23 cellular contexts compared by ENCODE assay signal in genomic region chr19:5098646-5099045, GRCh38.
A peak's percentile ranks its signal among the peaks of the same experiment; 100 is the strongest.
DNase-seq lines count a peak whose midpoint lies in the region; ATAC-seq, FAIRE-seq and TF ChIP-seq lines count a peak whose summit lies in the region.
"Had no signal": no experiment of that assay in that cellular context is flagged by ENCODE, and none has a peak within 500 bp of the region (broad histone marks: within the 10 kb centered on the region; RNA-seq: fewer than 3 reads in every experiment).

No MANE protein-coding gene starts in this region.

- peaks cover 43% of the 10 kb centered on the region for H3K36me3 Mint-ChIP-seq in endothelial cell (ENCODE audit: low read depth, unreplicated experiment)
- H3K36me3 Mint-ChIP-seq in progenitor cell of endocrine pancreas (ENCODE audit: insufficient read depth) = peaks cover 40% of the 10 kb centered on the region

- BruUV-seq in HepG2 (replicated peaks; lab: Mats Ljungman, UMichigan) = no TSS peak

- H3K9me3 Mint-ChIP-seq in endothelial cell (ENCODE audit: unreplicated experiment) (peaks cover 10% of the 10 kb centered on the region), progenitor cell of endocrine pancreas (ENCODE audit: low read depth) (peaks cover 14% of the 10 kb centered on the region)

- H2AFZ ChIP-seq in HepG2 (ENCODE audit: low read length) = no peak overlapping the region

- no peaks in the 10 kb centered on the region for H3K79me2 ChIP-seq in HepG2 (ENCODE audit: insufficient read depth, low read length)

- H3K27ac Mint-ChIP-seq in endothelial cell (ENCODE audit: unreplicated experiment) (no peak overlapping the region), progenitor cell of endocrine pancreas (peak overlapping the region; percentile 84)
- H3K27ac Mint-ChIP-seq: CD4-positive, alpha-beta memory T cell had no signal

- H4K20me1 ChIP-seq in HepG2 (ENCODE audit: insufficient read depth, low read length) = no peaks in the 10 kb centered on the region

- TF ChIP-seq RAD21 in HepG2 (CRISPR knock-in tag; IDR thresholded peaks at IDR 0.05) = no peak

- in situ Hi-C loops in HepG2 (cut with HindIII; ENCODE audit: extremely low pct_ligation_motif_present, low pct_unique_long_range_greater_than_20kb) = no loop called here

- H3K9ac ChIP-seq in HepG2 (ENCODE audit: insufficient read depth, low read depth, low read length) = no peak overlapping the region

- peaks cover 16 to 31% of the 10 kb centered on the region in 2 experiments for H3K36me3 ChIP-seq in HepG2 (replicated peaks in 1 of 2; ENCODE audit: control insufficient read depth in 1 of 2, insufficient read depth in 2 of 2, low read length in 2 of 2)
- H3K36me3 ChIP-seq in right lobe of liver = peaks cover 0 to 9% (median 2%) of the 10 kb centered on the region in 4 donors

- no peak overlapping the region for H3K4me2 ChIP-seq in HepG2 (ENCODE audit: low read depth, low read length)

- POLR2A ChIA-PET in HepG2 (lab: Yijun Ruan, JAX) = no interaction called here

- H3K4me3 Mint-ChIP-seq in endothelial cell (ENCODE audit: unreplicated experiment) (peak overlapping the region; percentile 42), progenitor cell of endocrine pancreas (ENCODE audit: low read depth) (no peak overlapping the region)
- H3K4me3 Mint-ChIP-seq: CD4-positive, alpha-beta memory T cell had no signal

- intact Hi-C loops in HepG2 (cut with micrococcal nuclease; ENCODE audit: unreplicated experiment) = no loop called here
- intact Hi-C loops in right lobe of liver (cut with DNase I) = no loop called here

- no peak for TF ChIP-seq EP300 in HepG2 (IDR thresholded peaks at IDR 0.05; ENCODE audit: low read depth in 2 of 2, low read length in 2 of 2)
- no peak for TF ChIP-seq EP300 in HepG2 (CRISPR knock-in tag; IDR thresholded peaks at IDR 0.05; ENCODE audit: borderline replicate concordance)

- H3K27me3 Mint-ChIP-seq in endothelial cell (ENCODE audit: unreplicated experiment) (peaks cover 6% of the 10 kb centered on the region), progenitor cell of endocrine pancreas (no peaks in the 10 kb centered on the region)
- H3K27me3 Mint-ChIP-seq: CD4-positive, alpha-beta memory T cell had no signal

- no peaks in the 10 kb centered on the region for H3K27me3 ChIP-seq in HepG2 (ENCODE audit: control insufficient read depth in 1 of 2, insufficient read depth in 2 of 2, low read length in 2 of 2)
- H3K27me3 ChIP-seq in right lobe of liver = no peaks in the 10 kb centered on the region
- H3K27me3 ChIP-seq: BE2C had no signal

- H3K4me1 ChIP-seq in HepG2 (ENCODE audit: insufficient read depth, low read length) = peaks cover 5% of the 10 kb centered on the region
- H3K4me1 ChIP-seq in right lobe of liver = peaks cover 0 to 12% (median 6%) of the 10 kb centered on the region in 4 donors

- no peak for FAIRE-seq in HepG2 (lab: Jason Lieb, UNC)
- FAIRE-seq: A204.1, GM12891, GM18507, H54 had no signal

- H3K4me3 ChIP-seq in HepG2 (replicated peaks in 1 of 3; ENCODE audit: insufficient read depth in 1 of 3, low read depth in 2 of 3, low read length in 3 of 3) = no peak overlapping the region
- no peak overlapping the region for H3K4me3 ChIP-seq in right lobe of liver

- H3K9me3 ChIP-seq in HepG2 (ENCODE audit: low read length) (peaks cover 22% of the 10 kb centered on the region), right lobe of liver (peaks cover 0 to 5% (median 0%) of the 10 kb centered on the region in 4 donors)
- H3K9me3 ChIP-seq: BE2C had no signal

- TF ChIP-seq CTCF in HepG2 (CRISPR knock-in tag; IDR thresholded peaks at IDR 0.05) = no peak
- no peak for TF ChIP-seq CTCF in right lobe of liver (IDR thresholded peaks at IDR 0.05)
- no peak for TF ChIP-seq CTCF in endothelial cell (IDR thresholded peaks at IDR 0.05; ENCODE audit: unreplicated experiment)
- TF ChIP-seq CTCF in progenitor cell of endocrine pancreas (IDR thresholded peaks at IDR 0.05; ENCODE audit: unreplicated experiment) = no peak

- WGBS in HepG2 (ENCODE audit: low lambda C conversion rate) = 91% methylated on average over 3 of the region's 3 CpGs
- no CpG with 5 or more reads among the region's 3 CpGs for WGBS in right lobe of liver (ENCODE audit: insufficient coverage, low coverage, low lambda C conversion rate, missing lambda C conversion rate)

- CTCF ChIA-PET in HepG2 (lab: Yijun Ruan, JAX; ENCODE audit: low intra/inter-chr PET ratio, low total read pairs) = no interaction called here

- ATAC-seq in HepG2 (no peak), right lobe of liver (no peak), HG02642 (IDR thresholded peaks at IDR 0.05; ENCODE audit: poor library complexity, unreplicated experiment) (no peak)

- H3K27ac ChIP-seq in HepG2 (ENCODE audit: extremely low read length, insufficient read depth, low read length) (no peak overlapping the region), right lobe of liver (no peak overlapping the region)
- H3K27ac ChIP-seq: 22Rv1 had no signal

- DNase-seq in HepG2 (ENCODE audit: low spot score) = no peak
- DNase-seq in right lobe of liver = no peak
- DNase-seq in endothelial cell (ENCODE audit: low spot score) = no peak
- no peak for DNase-seq in progenitor cell of endocrine pancreas (ENCODE audit: low spot score, unreplicated experiment)
- DNase-seq in NCI-H345 treated with DMSO at 0.1 percent for 48 hours (lab: John Stamatoyannopoulos, UW; ENCODE audit: unreplicated experiment) = no peak
- DNase-seq: ACHN; AML-193; BE2C; C1 segment of cervical spinal cord; Calu3; CD4-positive, alpha-beta memory T cell; COR-L47; DMS53; DMS79 treated with DMSO at 0.1 percent for 48 hours; GF-D8; GOT3; HCEC 1CT had no signal

- TF ChIP-seq POLR2A in HepG2 (IDR thresholded peaks at IDR 0.05; ENCODE audit: insufficient read depth in 1 of 2, low read depth in 2 of 2, low read length in 2 of 2) = no peak
- no peak for TF ChIP-seq POLR2A in right lobe of liver (IDR thresholded peaks at IDR 0.05)

- H3K4me1 Mint-ChIP-seq in endothelial cell (ENCODE audit: unreplicated experiment) (no peaks in the 10 kb centered on the region), progenitor cell of endocrine pancreas (ENCODE audit: low read depth) (peaks cover under 1% of the 10 kb centered on the region)

TF ChIP-seq in HepG2, 621 proteins besides CTCF, POLR2A, EP300 and RAD21:
- peak; percentile 97; the same call in 1 of the 2 replicates for TF ChIP-seq ZNF564 (CRISPR knock-in tag; IDR thresholded peaks at IDR 0.05)
- no peak for TF ChIP-seq RNF2 (conservative IDR thresholded peaks at IDR 0.05; ENCODE audit: low read depth)
- no peak for TF ChIP-seq ZNF263 (CRISPR knock-in tag; IDR thresholded peaks at IDR 0.05)
- TF ChIP-seq MBD4 (IDR thresholded peaks at IDR 0.05; ENCODE audit: borderline replicate concordance, low read length) = no peak
- no peak for TF ChIP-seq ASH2L (IDR thresholded peaks at IDR 0.05; ENCODE audit: insufficient read length, low read depth, low read length)
- TF ChIP-seq RFX3 (CRISPR knock-in tag; IDR thresholded peaks at IDR 0.05) = no peak
